3 cellular contexts compared by ENCODE assay signal in genomic region chr1:203479646-203480045, GRCh38.
TF ChIP-seq lines count a peak whose summit lies in the region.

No MANE protein-coding gene starts in this region.

TF ChIP-seq in SK-N-SH, 30 proteins besides CTCF, POLR2A, EP300 and RAD21 (continues in another document):
- no peak for TF ChIP-seq FOXJ3 (CRISPR knock-in tag; IDR thresholded peaks at IDR 0.05)
- TF ChIP-seq TAF1 (IDR thresholded peaks at IDR 0.05; ENCODE audit: borderline replicate concordance, low read depth, low read length): no peak
- TF ChIP-seq RCOR1 (IDR thresholded peaks at IDR 0.05; ENCODE audit: low read length): no peak
- no peak for TF ChIP-seq MEF2A (IDR thresholded peaks at IDR 0.05; ENCODE audit: borderline replicate concordance, low read depth)
- TF ChIP-seq, protein P1, sequence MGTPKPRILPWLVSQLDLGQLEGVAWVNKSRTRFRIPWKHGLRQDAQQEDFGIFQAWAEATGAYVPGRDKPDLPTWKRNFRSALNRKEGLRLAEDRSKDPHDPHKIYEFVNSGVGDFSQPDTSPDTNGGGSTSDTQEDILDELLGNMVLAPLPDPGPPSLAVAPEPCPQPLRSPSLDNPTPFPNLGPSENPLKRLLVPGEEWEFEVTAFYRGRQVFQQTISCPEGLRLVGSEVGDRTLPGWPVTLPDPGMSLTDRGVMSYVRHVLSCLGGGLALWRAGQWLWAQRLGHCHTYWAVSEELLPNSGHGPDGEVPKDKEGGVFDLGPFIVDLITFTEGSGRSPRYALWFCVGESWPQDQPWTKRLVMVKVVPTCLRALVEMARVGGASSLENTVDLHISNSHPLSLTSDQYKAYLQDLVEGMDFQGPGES (IDR thresholded peaks at IDR 0.05; ENCODE audit: low read depth, low read length): no peak
- no peak for TF ChIP-seq NRF1 (IDR thresholded peaks at IDR 0.05; ENCODE audit: low read depth, low read length)
- TF ChIP-seq POLR2AphosphoS5 (IDR thresholded peaks at IDR 0.05; ENCODE audit: low read depth, low read length): no peak
- no peak for TF ChIP-seq CHD2 (IDR thresholded peaks at IDR 0.05; ENCODE audit: low read length, partially characterized antibody)
- TF ChIP-seq RXRA (IDR thresholded peaks at IDR 0.05; ENCODE audit: borderline replicate concordance, low read depth): no peak
- TF ChIP-seq ELF1 (IDR thresholded peaks at IDR 0.05): no peak
- TF ChIP-seq, protein P2, sequence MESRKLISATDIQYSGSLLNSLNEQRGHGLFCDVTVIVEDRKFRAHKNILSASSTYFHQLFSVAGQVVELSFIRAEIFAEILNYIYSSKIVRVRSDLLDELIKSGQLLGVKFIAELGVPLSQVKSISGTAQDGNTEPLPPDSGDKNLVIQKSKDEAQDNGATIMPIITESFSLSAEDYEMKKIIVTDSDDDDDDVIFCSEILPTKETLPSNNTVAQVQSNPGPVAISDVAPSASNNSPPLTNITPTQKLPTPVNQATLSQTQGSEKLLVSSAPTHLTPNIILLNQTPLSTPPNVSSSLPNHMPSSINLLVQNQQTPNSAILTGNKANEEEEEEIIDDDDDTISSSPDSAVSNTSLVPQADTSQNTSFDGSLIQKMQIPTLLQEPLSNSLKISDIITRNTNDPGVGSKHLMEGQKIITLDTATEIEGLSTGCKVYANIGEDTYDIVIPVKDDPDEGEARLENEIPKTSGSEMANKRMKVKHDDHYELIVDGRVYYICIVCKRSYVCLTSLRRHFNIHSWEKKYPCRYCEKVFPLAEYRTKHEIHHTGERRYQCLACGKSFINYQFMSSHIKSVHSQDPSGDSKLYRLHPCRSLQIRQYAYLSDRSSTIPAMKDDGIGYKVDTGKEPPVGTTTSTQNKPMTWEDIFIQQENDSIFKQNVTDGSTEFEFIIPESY (IDR thresholded peaks at IDR 0.05; ENCODE audit: borderline replicate concordance, low read depth): no peak
- no peak for TF ChIP-seq FOSL2 (IDR thresholded peaks at IDR 0.05; ENCODE audit: borderline replicate concordance, low read depth)
- TF ChIP-seq TCF12 (IDR thresholded peaks at IDR 0.05): no peak
- TF ChIP-seq REST (IDR thresholded peaks at IDR 0.05; ENCODE audit: low read depth, low read length): no peak
- TF ChIP-seq JUND (IDR thresholded peaks at IDR 0.05): no peak

TF ChIP-seq in SK-N-SH treated with all-trans-retinoic acid at 6 μM for 48 hours, 23 proteins besides CTCF, POLR2A, EP300 and RAD21 (continued from another document and continues in another):
- TF ChIP-seq, protein P3, sequence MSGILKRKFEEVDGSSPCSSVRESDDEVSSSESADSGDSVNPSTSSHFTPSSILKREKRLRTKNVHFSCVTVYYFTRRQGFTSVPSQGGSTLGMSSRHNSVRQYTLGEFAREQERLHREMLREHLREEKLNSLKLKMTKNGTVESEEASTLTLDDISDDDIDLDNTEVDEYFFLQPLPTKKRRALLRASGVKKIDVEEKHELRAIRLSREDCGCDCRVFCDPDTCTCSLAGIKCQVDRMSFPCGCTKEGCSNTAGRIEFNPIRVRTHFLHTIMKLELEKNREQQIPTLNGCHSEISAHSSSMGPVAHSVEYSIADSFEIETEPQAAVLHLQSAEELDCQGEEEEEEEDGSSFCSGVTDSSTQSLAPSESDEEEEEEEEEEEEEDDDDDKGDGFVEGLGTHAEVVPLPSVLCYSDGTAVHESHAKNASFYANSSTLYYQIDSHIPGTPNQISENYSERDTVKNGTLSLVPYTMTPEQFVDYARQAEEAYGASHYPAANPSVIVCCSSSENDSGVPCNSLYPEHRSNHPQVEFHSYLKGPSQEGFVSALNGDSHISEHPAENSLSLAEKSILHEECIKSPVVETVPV (CRISPR knock-in tag; IDR thresholded peaks at IDR 0.05): no peak
- TF ChIP-seq ZFP3 (CRISPR knock-in tag; IDR thresholded peaks at IDR 0.05) (no peak), SNAI2 (CRISPR knock-in tag; IDR thresholded peaks at IDR 0.05) (no peak), CSDC2 (CRISPR knock-in tag; IDR thresholded peaks at IDR 0.05) (no peak), ZC3H10 (CRISPR knock-in tag; IDR thresholded peaks at IDR 0.05) (no peak), ZNF70 (CRISPR knock-in tag; IDR thresholded peaks at IDR 0.05) (no peak), TCF4 (CRISPR knock-in tag; IDR thresholded peaks at IDR 0.05; ENCODE audit: borderline replicate concordance) (no peak), TSHZ2 (CRISPR knock-in tag; IDR thresholded peaks at IDR 0.05) (no peak), PPARA (CRISPR knock-in tag; IDR thresholded peaks at IDR 0.05; ENCODE audit: borderline replicate concordance) (no peak), CREB5 (CRISPR knock-in tag; IDR thresholded peaks at IDR 0.05; ENCODE audit: low read depth) (no peak), OSR1 (CRISPR knock-in tag; IDR thresholded peaks at IDR 0.05) (no peak), ZNF565 (CRISPR knock-in tag; conservative IDR thresholded peaks at IDR 0.05; ENCODE audit: low read depth) (no peak)
- TF ChIP-seq, protein P4, sequence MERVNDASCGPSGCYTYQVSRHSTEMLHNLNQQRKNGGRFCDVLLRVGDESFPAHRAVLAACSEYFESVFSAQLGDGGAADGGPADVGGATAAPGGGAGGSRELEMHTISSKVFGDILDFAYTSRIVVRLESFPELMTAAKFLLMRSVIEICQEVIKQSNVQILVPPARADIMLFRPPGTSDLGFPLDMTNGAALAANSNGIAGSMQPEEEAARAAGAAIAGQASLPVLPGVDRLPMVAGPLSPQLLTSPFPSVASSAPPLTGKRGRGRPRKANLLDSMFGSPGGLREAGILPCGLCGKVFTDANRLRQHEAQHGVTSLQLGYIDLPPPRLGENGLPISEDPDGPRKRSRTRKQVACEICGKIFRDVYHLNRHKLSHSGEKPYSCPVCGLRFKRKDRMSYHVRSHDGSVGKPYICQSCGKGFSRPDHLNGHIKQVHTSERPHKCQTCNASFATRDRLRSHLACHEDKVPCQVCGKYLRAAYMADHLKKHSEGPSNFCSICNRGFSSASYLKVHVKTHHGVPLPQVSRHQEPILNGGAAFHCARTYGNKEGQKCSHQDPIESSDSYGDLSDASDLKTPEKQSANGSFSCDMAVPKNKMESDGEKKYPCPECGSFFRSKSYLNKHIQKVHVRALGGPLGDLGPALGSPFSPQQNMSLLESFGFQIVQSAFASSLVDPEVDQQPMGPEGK (CRISPR knock-in tag; IDR thresholded peaks at IDR 0.05; ENCODE audit: borderline replicate concordance): no peak

TF ChIP-seq in WTC11, 78 proteins besides CTCF, POLR2A, EP300 and RAD21:
- TF ChIP-seq NFATC4 (CRISPR knock-in tag; IDR thresholded peaks at IDR 0.05) (no peak), SP1 (CRISPR knock-in tag; conservative IDR thresholded peaks at IDR 0.05) (no peak), ZNF121 (CRISPR knock-in tag; IDR thresholded peaks at IDR 0.05) (no peak), NR3C1 (CRISPR knock-in tag; conservative IDR thresholded peaks at IDR 0.05; ENCODE audit: low read depth) (no peak), ZNF671 (CRISPR knock-in tag; IDR thresholded peaks at IDR 0.05) (no peak), SMAD3 (CRISPR knock-in tag; IDR thresholded peaks at IDR 0.05; ENCODE audit: borderline replicate concordance) (no peak), RELA (CRISPR knock-in tag; IDR thresholded peaks at IDR 0.05; ENCODE audit: borderline replicate concordance) (no peak), NFYB (CRISPR knock-in tag; conservative IDR thresholded peaks at IDR 0.05; ENCODE audit: low read depth) (no peak)
- TF ChIP-seq, protein P5, sequence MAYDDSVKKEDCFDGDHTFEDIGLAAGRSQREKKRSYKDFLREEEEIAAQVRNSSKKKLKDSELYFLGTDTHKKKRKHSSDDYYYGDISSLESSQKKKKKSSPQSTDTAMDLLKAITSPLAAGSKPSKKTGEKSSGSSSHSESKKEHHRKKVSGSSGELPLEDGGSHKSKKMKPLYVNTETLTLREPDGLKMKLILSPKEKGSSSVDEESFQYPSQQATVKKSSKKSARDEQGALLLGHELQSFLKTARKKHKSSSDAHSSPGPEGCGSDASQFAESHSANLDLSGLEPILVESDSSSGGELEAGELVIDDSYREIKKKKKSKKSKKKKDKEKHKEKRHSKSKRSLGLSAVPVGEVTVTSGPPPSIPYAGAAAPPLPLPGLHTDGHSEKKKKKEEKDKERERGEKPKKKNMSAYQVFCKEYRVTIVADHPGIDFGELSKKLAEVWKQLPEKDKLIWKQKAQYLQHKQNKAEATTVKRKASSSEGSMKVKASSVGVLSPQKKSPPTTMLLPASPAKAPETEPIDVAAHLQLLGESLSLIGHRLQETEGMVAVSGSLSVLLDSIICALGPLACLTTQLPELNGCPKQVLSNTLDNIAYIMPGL (CRISPR knock-in tag; IDR thresholded peaks at IDR 0.05): no peak
- TF ChIP-seq, protein P6, sequence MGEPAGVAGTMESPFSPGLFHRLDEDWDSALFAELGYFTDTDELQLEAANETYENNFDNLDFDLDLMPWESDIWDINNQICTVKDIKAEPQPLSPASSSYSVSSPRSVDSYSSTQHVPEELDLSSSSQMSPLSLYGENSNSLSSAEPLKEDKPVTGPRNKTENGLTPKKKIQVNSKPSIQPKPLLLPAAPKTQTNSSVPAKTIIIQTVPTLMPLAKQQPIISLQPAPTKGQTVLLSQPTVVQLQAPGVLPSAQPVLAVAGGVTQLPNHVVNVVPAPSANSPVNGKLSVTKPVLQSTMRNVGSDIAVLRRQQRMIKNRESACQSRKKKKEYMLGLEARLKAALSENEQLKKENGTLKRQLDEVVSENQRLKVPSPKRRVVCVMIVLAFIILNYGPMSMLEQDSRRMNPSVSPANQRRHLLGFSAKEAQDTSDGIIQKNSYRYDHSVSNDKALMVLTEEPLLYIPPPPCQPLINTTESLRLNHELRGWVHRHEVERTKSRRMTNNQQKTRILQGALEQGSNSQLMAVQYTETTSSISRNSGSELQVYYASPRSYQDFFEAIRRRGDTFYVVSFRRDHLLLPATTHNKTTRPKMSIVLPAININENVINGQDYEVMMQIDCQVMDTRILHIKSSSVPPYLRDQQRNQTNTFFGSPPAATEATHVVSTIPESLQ (CRISPR knock-in tag; IDR thresholded peaks at IDR 0.05): no peak
- TF ChIP-seq, protein P7, sequence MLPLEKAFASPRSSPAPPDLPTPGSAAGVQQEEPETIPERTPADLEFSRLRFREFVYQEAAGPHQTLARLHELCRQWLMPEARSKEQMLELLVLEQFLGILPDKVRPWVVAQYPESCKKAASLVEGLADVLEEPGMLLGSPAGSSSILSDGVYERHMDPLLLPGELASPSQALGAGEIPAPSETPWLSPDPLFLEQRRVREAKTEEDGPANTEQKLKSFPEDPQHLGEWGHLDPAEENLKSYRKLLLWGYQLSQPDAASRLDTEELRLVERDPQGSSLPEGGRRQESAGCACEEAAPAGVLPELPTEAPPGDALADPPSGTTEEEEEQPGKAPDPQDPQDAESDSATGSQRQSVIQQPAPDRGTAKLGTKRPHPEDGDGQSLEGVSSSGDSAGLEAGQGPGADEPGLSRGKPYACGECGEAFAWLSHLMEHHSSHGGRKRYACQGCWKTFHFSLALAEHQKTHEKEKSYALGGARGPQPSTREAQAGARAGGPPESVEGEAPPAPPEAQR (CRISPR knock-in tag; IDR thresholded peaks at IDR 0.05): no peak
